ENCODE assay signal across 30 cellular contexts in genomic region chr1:43149889-43150288, GRCh38. TPM values are rescaled to one million over a fixed set of nuclear protein-coding genes. Genes with fewer than 3 reads are reported as not detected.
"Had no signal": no experiment of that assay in that cellular context is flagged by ENCODE, and none has a peak within 500 bp of the region (broad histone marks: within the 10 kb centered on the region; RNA-seq: fewer than 3 reads in every experiment).

No MANE protein-coding gene starts in this region.

- DNase-seq: activated CD4-positive, alpha-beta T cell treated with anti-CD3 and anti-CD28 coated beads, Interleukin-2, amount 10 ng/mL, durations not matched to agents 24 days and 14 days; activated CD4-positive, alpha-beta T cell treated with anti-CD3 and anti-CD28 coated beads, Interleukin-2, amount 50 U/mL, for 4 hours; activated CD8-positive, alpha-beta T cell treated with anti-CD3 and anti-CD28 coated beads for 36 hours; activated gamma-delta T cell; activated naive CD4-positive, alpha-beta T cell treated with Interleukin-2 at 50 U/mL for 16 hours; activated naive CD8-positive, alpha-beta T cell treated with anti-CD3 and anti-CD28 coated beads, Interleukin-2, amount 10 ng/mL, durations not matched to agents 7 days and 5 days; activated T-cell treated with anti-CD3 and anti-CD28 coated beads, Interleukin-2, amount 50 U/mL, for 24 hours; amygdala; IMR-90; NCI-H1105; NCI-H1417 treated with DMSO at 0.1 percent for 48 hours; NCI-H1694 treated with DMSO at 0.1 percent for 48 hours; NCI-H2029; NCI-H2171 treated with DMSO at 0.1 percent for 48 hours; NCI-H2227 treated with DMSO at 0.1 percent for 48 hours; NCI-H446; NCI-H510A treated with DMSO at 0.1 percent for 48 hours; NCI-H526 treated with DMSO at 0.1 percent for 48 hours; NCI-H774; SHP77; SJCRH30; T1000; WERI-Rb-1 had no signal

- H3K9me3 Mint-ChIP-seq: activated CD4-positive, alpha-beta T cell treated with anti-CD3 and anti-CD28 coated beads, Interleukin-2, amount 10 ng/mL, durations not matched to agents 24 days and 14 days; activated CD8-positive, alpha-beta T cell treated with anti-CD3 and anti-CD28 coated beads for 36 hours; activated naive CD4-positive, alpha-beta T cell treated with anti-CD3 and anti-CD28 coated beads, Interleukin-2, amount 50 U/mL, for 24 hours; activated naive CD8-positive, alpha-beta T cell treated with anti-CD3 and anti-CD28 coated beads, Interleukin-2, amount 10 ng/mL, durations not matched to agents 7 days and 5 days; activated T-cell treated with anti-CD3 and anti-CD28 coated beads, Interleukin-2, amount 50 U/mL, for 24 hours; activated T-helper 2 cell treated with anti-CD3 and anti-CD28 coated beads, Interferon-gamma antibody, Interleukin-2, Interleukin-4, amounts not matched to agents 10 μg/mL and 5 μg/mL and 100 μg/mL, durations not matched to agents 14 hours and 24 hours and 36 hours had no signal

- H3K4me1 Mint-ChIP-seq: activated CD4-positive, alpha-beta T cell treated with anti-CD3 and anti-CD28 coated beads, Interleukin-2, amount 10 ng/mL, durations not matched to agents 24 days and 14 days had no signal

- H3K27ac Mint-ChIP-seq: activated CD4-positive, alpha-beta T cell treated with anti-CD3 and anti-CD28 coated beads, Interleukin-2, amount 10 ng/mL, durations not matched to agents 24 days and 14 days; activated CD8-positive, alpha-beta T cell treated with anti-CD3 and anti-CD28 coated beads for 36 hours; activated naive CD4-positive, alpha-beta T cell treated with anti-CD3 and anti-CD28 coated beads, Interleukin-2, amount 50 U/mL, for 24 hours; activated naive CD8-positive, alpha-beta T cell treated with anti-CD3 and anti-CD28 coated beads, Interleukin-2, amount 10 ng/mL, durations not matched to agents 7 days and 5 days; activated T-cell treated with anti-CD3 and anti-CD28 coated beads, Interleukin-2, amount 50 U/mL, for 24 hours; activated T-helper 2 cell treated with anti-CD3 and anti-CD28 coated beads, Interferon-gamma antibody, Interleukin-2, Interleukin-4, amounts not matched to agents 10 μg/mL and 5 μg/mL and 100 μg/mL, durations not matched to agents 14 hours and 24 hours and 36 hours had no signal

- H3K36me3 ChIP-seq: ascending aorta, breast epithelium, SJCRH30, WERI-Rb-1 had no signal

- H3K9me3 ChIP-seq: ascending aorta, breast epithelium, SJCRH30 had no signal

- H3K36me3 Mint-ChIP-seq: activated naive CD4-positive, alpha-beta T cell treated with anti-CD3 and anti-CD28 coated beads, Interleukin-2, amount 50 U/mL, for 24 hours; activated naive CD8-positive, alpha-beta T cell treated with anti-CD3 and anti-CD28 coated beads, Interleukin-2, amount 10 ng/mL, durations not matched to agents 7 days and 5 days had no signal

- H3K4me3 ChIP-seq: ascending aorta, breast epithelium, K562, SJCRH30, SK-N-MC had no signal

- H3K4me1 ChIP-seq: breast epithelium, SJCRH30 had no signal

- H3K27ac ChIP-seq: ascending aorta, breast epithelium, SJCRH30, SK-N-MC, WERI-Rb-1 had no signal

- H3K4me3 Mint-ChIP-seq: activated CD4-positive, alpha-beta T cell treated with anti-CD3 and anti-CD28 coated beads, Interleukin-2, amount 10 ng/mL, durations not matched to agents 24 days and 14 days; activated CD8-positive, alpha-beta T cell treated with anti-CD3 and anti-CD28 coated beads for 36 hours; activated naive CD4-positive, alpha-beta T cell treated with anti-CD3 and anti-CD28 coated beads, Interleukin-2, amount 50 U/mL, for 24 hours; activated naive CD8-positive, alpha-beta T cell treated with anti-CD3 and anti-CD28 coated beads, Interleukin-2, amount 10 ng/mL, durations not matched to agents 7 days and 5 days; activated T-cell treated with anti-CD3 and anti-CD28 coated beads, Interleukin-2, amount 50 U/mL, for 24 hours had no signal

RNA-seq across cellular contexts. Expression of gene CFAP57, which starts 22.2 kb away (rescaled TPM):
- total RNA-seq: activated naive CD8-positive, alpha-beta T cell treated with anti-CD3 and anti-CD28 coated beads, Interleukin-2, amount 10 ng/mL, durations not matched to agents 7 days and 5 days; ascending aorta; T-helper 2 cell treated with Interferon-gamma antibody and Interleukin-4, amounts not matched to agents 100 ng/mL and 5 ng/mL, for 36 hours had no signal
